Comparison of ENCODE assay signal across 11 cellular contexts in genomic region chr2:15942711-15943345, GRCh38. TPM values are rescaled to one million over a fixed set of nuclear protein-coding genes. Genes with fewer than 3 reads are reported as not detected.
DNase-seq lines count a peak whose midpoint lies in the region; ATAC-seq, FAIRE-seq and TF ChIP-seq lines count a peak whose summit lies in the region.
"Had no signal": no experiment of that assay in that cellular context is flagged by ENCODE, and none has a peak within 500 bp of the region (broad histone marks: within the 10 kb centered on the region; RNA-seq: fewer than 3 reads in every experiment).

No MANE protein-coding gene starts in this region.

- CTCF ChIA-PET in T-cell (lab: Charles Lee): interaction anchor here in 1 of 2 donors (0.6 kb wide), 1 partner anchor 1381 kb away, joined by 3 read pairs; no protein-coding TSS in a partner anchor

- DNase-seq in GM12891 (ENCODE audit: insufficient read length, low spot score): peak; percentile 10
- DNase-seq in T-cell: no peak
- DNase-seq in kidney: no peak
- DNase-seq in small intestine: no peak
- no peak for DNase-seq in foreskin keratinocyte
- DNase-seq in HFFc6: no peak
- DNase-seq in KG1 (lab: John Stamatoyannopoulos, UW): no peak

- H3K27ac Mint-ChIP-seq in T-cell (no peak overlapping the region), HFFc6 (no peak overlapping the region)

- ATAC-seq in T-cell (replicated peaks in 1 of 4) (peak in 1 of 4 experiments; percentile 5), foreskin keratinocyte (no peak), HG02981 (IDR thresholded peaks at IDR 0.05; ENCODE audit: unreplicated experiment) (no peak)
- ATAC-seq: esophagus mucosa had no signal

- H3K27ac ChIP-seq in kidney (ENCODE audit: low read depth in 2 of 2, low read length in 2 of 2) (no peak overlapping the region), small intestine (ENCODE audit: low read depth in 1 of 2, low read length in 1 of 2) (no peak overlapping the region), foreskin keratinocyte (no peak overlapping the region)
- H3K27ac ChIP-seq: uterus had no signal

- 8 to 23% (median 16%) methylated on average over 20 to 34 of the region's 34 CpGs for WGBS in small intestine, 3 donors

- H3K9ac ChIP-seq in kidney (ENCODE audit: low read length in 2 of 2): peak overlapping the region in 1 of 2 donors; percentile 41

- peaks cover 32 to 39% (median 38%) of the 10 kb centered on the region in 3 donors for H3K4me1 Mint-ChIP-seq in T-cell
- H3K4me1 Mint-ChIP-seq in HFFc6 (ENCODE audit: low read depth): no peaks in the 10 kb centered on the region

- H3K4me3 ChIP-seq in kidney (ENCODE audit: low read length in 2 of 2): peak overlapping the region; percentile 19 to 56
- peak overlapping the region; percentile 12 to 67 for H3K4me3 ChIP-seq in small intestine (ENCODE audit: low read depth in 1 of 2, low read length in 2 of 2)

- no peak for FAIRE-seq in GM12891 (lab: Jason Lieb, UNC)
- FAIRE-seq in kidney (lab: Jason Lieb, UNC): no peak
- FAIRE-seq in small intestine (lab: Jason Lieb, UNC): no peak

- intact Hi-C loops in kidney (cut with DNase I): no loop called here

- H3K36me3 ChIP-seq in kidney (ENCODE audit: control insufficient read depth in 1 of 2, insufficient read depth in 2 of 2, low read length in 2 of 2) (peaks cover 0 to 7% of the 10 kb centered on the region in 2 donors), small intestine (ENCODE audit: control insufficient read depth in 2 of 2, insufficient read depth in 2 of 2, low read length in 2 of 2) (peaks cover 0 to 2% of the 10 kb centered on the region in 2 donors)
- H3K36me3 ChIP-seq: uterus had no signal

- H3K27me3 Mint-ChIP-seq in T-cell (peaks cover 20 to 57% of the 10 kb centered on the region in 2 donors), HFFc6 (ENCODE audit: insufficient read depth) (peaks cover 37% of the 10 kb centered on the region)

- no peaks in the 10 kb centered on the region for H3K36me3 Mint-ChIP-seq in T-cell
- no peaks in the 10 kb centered on the region for H3K36me3 Mint-ChIP-seq in HFFc6 (ENCODE audit: low read depth)

- no peak for TF ChIP-seq POLR2A in GM12891 (IDR thresholded peaks at IDR 0.05; ENCODE audit: low read depth, low read length)

- H3K4me3 Mint-ChIP-seq in T-cell: peak overlapping the region; percentile 41 to 79 (median 51)
- H3K4me3 Mint-ChIP-seq in HFFc6: no peak overlapping the region

- POLR2A ChIA-PET in T-cell (lab: Charles Lee): no interaction called here

- H3K9me3 ChIP-seq in kidney (ENCODE audit: control insufficient read depth in 1 of 2, low read length in 2 of 2): no peaks in the 10 kb centered on the region
- no peaks in the 10 kb centered on the region for H3K9me3 ChIP-seq in small intestine (ENCODE audit: control insufficient read depth, low read depth)
- H3K9me3 ChIP-seq: uterus had no signal

- TF ChIP-seq CTCF in kidney (IDR thresholded peaks at IDR 0.05; ENCODE audit: borderline replicate concordance, extremely low read depth, insufficient read depth): no peak
- TF ChIP-seq CTCF in foreskin keratinocyte (conservative IDR thresholded peaks at IDR 0.05): no peak
- no peak for TF ChIP-seq CTCF in HFFc6 (IDR thresholded peaks at IDR 0.05)

- H3K27me3 ChIP-seq in small intestine (ENCODE audit: control insufficient read depth in 2 of 2, insufficient read depth in 2 of 2, low read length in 2 of 2): peaks cover 0 to 3% of the 10 kb centered on the region in 2 donors
- peaks cover 63% of the 10 kb centered on the region for H3K27me3 ChIP-seq in foreskin keratinocyte

- H3K4me1 ChIP-seq in kidney (ENCODE audit: control insufficient read depth in 1 of 2, insufficient read depth in 1 of 2, low read depth in 1 of 2, low read length in 2 of 2) (peaks cover 0 to 18% of the 10 kb centered on the region in 2 donors), small intestine (ENCODE audit: control insufficient read depth in 2 of 2, insufficient read depth in 1 of 2, low read depth in 1 of 2, low read length in 1 of 2) (peaks cover 0 to 4% of the 10 kb centered on the region in 2 donors), foreskin keratinocyte (no peaks in the 10 kb centered on the region)

- H3K9me3 Mint-ChIP-seq in T-cell: no peaks in the 10 kb centered on the region
- no peaks in the 10 kb centered on the region for H3K9me3 Mint-ChIP-seq in HFFc6

TF ChIP-seq in GM12891, 5 proteins besides CTCF, POLR2A, EP300 and RAD21:
- TF ChIP-seq TAF1 (IDR thresholded peaks at IDR 0.05; ENCODE audit: low read depth, low read length) (no peak), PAX5 (IDR thresholded peaks at IDR 0.05; ENCODE audit: insufficient read depth, low read length, severe bottlenecking) (no peak), SPI1 (IDR thresholded peaks at IDR 0.05; ENCODE audit: low read depth, low read length) (no peak), POLR2AphosphoS5 (IDR thresholded peaks at IDR 0.05; ENCODE audit: low read depth, low read length) (no peak), POU2F2 (IDR thresholded peaks at IDR 0.05; ENCODE audit: low read depth, low read length) (no peak)

RNA-seq across cellular contexts. Expression of gene MYCN, which starts 2.5 kb away (rescaled TPM):
- polyA plus RNA-seq in GM12891 (2012; ENCODE audit: low read depth, missing spikeins): not detected
- total RNA-seq in T-cell (1 to 10 TPM in 3 of 5 donors, under 1 TPM in 2; 0.25 to 1.5 (median 1.3) TPM), kidney (1.7 TPM), foreskin keratinocyte (0.10 TPM in 1 of 2 replicates, not detected in the other)
- polyA plus RNA-seq in kidney (ENCODE audit: insufficient read depth, low read depth, low replicate concordance) (2.2 TPM), small intestine (1 to 10 TPM; 1.1 to 2.5 (median 2.1) TPM), foreskin keratinocyte (0.03 and 0.19 TPM in 2 replicates)
- not detected for total RNA-seq in HFFc6 (2021; fragmentation: NEBNext Ultra II Directional; extraction: Animal tissue kit (Norgen Biotek cat#: 25700))
- total RNA-seq: RPMI7951 had no signal
